14 cellular contexts compared by ENCODE assay signal in the genomic region with DNA sequence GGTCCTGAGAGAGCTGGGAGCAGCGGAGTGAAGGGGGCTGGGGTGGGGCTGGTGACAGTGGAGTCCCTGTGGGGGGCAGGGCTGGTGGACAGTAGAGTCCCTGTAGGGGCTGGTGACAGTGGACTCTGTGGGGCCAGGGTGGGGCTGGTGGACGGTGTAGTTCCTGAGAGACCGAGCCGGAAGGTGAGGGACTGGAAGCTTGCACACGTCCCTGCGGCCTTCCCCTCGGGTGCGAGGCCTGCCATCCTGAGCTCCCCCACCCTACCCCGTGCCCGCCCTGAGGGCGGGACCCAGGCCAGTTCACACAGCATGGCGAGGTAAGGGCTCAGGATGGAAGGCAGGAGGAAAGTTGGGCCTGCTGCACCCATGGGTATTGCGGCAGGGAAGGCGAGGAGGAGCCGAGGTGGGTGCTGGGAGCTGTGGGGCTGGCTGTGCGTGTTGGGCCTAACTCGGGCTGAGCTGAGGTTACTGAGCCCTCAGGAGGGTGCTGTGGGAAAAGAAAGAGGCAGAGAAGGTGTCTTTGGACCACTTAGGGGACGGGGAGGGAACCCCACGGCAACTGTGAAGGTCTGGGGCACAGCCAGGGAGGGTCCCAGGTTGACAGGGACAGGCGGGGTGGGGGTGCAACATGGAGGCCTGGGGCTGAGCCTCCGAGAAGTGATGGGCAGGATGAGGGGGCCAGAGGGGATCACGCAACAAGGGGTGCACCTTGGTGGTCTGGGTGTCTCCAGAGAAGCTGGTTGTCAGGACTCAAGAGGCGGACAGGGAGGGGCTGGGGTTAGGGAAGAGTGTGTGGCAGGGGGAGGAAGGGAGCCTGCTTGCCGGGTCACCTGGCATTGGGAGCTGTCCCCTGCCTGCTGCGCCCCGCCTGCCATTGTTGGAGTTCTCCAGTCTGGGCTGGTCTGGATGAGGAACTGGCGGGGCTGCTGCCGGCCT.
"Had no signal": no experiment of that assay in that cellular context is flagged by ENCODE, and none has a peak within 500 bp of the region (broad histone marks: within the 10 kb centered on the region; RNA-seq: fewer than 3 reads in every experiment).

No MANE protein-coding gene starts in this region.

- H3K36me3 ChIP-seq: pancreas, vagina had no signal

- H3K27ac Mint-ChIP-seq: activated CD4-positive, alpha-beta memory T cell treated with anti-CD3 and anti-CD28 coated beads, Interleukin-2, amount 10 ng/mL, durations not matched to agents 7 days and 5 days; activated T-cell treated with anti-CD3 and anti-CD28 coated beads, Interleukin-2, amount 50 U/mL, for 72 hours had no signal

- H3K9me3 Mint-ChIP-seq: activated CD4-positive, alpha-beta memory T cell treated with anti-CD3 and anti-CD28 coated beads, Interleukin-2, amount 10 ng/mL, durations not matched to agents 7 days and 5 days; activated T-cell treated with anti-CD3 and anti-CD28 coated beads, Interleukin-2, amount 50 U/mL, for 72 hours had no signal

- H3K27me3 Mint-ChIP-seq: activated CD4-positive, alpha-beta memory T cell treated with anti-CD3 and anti-CD28 coated beads, Interleukin-2, amount 10 ng/mL, durations not matched to agents 7 days and 5 days had no signal

- H3K9me3 ChIP-seq: pancreas, thyroid gland, vagina had no signal

- H3K27ac ChIP-seq: epithelial cell of prostate, pancreas, thyroid gland, vagina had no signal

- H3K4me1 ChIP-seq: pancreas, thyroid gland, vagina had no signal

- H3K4me3 ChIP-seq: pancreas, skin epidermis, thyroid gland, vagina had no signal

- H3K4me3 Mint-ChIP-seq: activated CD4-positive, alpha-beta memory T cell treated with anti-CD3 and anti-CD28 coated beads, Interleukin-2, amount 10 ng/mL, durations not matched to agents 7 days and 5 days; activated T-cell treated with anti-CD3 and anti-CD28 coated beads, Interleukin-2, amount 50 U/mL, for 72 hours had no signal

- DNase-seq: activated CD4-positive, alpha-beta memory T cell treated with anti-CD3 and anti-CD28 coated beads, Interleukin-2, amount 10 ng/mL, durations not matched to agents 7 days and 5 days; activated naive CD4-positive, alpha-beta T cell treated with Interleukin-2 at 50 U/mL for 16 hours; activated T-cell treated with anti-CD3 and anti-CD28 coated beads, Interleukin-2, amount 50 U/mL, for 72 hours; caudate nucleus; cortex of kidney; effector memory CD4-positive, alpha-beta T cell; hippocampal formation; retina; T1000; thyroid gland had no signal

- ATAC-seq: activated T-cell treated with anti-CD3 and anti-CD28 coated beads, Interleukin-2, amount 50 U/mL, for 72 hours; pancreas had no signal

- H3K27me3 ChIP-seq: pancreas, thyroid gland, vagina had no signal
